8 cellular contexts compared by ENCODE assay signal in the genomic region with DNA sequence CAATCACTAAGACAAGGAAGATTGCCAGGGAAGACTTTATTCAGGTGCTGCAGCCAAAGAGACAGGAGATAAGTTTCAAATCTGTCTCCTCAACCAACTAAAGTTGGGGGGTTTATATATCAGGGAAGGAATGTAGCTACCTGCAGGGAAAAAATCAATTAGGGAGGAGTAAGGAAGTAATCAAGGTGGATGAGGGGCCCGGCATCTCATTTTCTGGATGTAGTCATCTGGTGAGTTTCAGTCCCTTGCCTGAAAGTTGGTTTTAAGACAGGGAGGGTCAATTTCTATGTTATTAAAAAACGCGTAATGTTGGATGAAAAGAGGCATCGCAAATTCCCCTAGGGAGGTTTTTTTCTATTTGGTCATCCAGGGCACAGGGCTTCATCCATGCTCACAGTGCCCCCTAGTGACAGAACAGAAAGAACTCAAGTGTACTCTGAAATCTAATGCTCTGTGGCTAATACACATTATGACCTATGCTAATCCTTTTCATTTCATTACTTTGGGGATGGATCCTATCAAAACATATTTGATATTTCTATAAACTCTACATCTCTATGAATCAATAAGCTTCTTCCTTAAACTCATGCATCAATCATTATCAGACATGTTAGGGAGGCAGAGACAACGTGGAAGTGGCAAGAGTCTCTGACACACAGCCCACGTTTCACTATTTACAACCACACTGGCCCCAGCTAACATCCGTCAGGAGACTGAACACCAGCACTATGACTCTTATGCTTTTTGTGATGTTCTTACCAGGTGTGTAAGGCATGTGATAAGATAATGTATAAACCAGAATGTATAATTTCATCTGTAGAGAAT.
A peak's percentile ranks its signal among the peaks of the same experiment; 100 is the strongest.
DNase-seq lines count a peak whose midpoint lies in the region; ATAC-seq, FAIRE-seq and TF ChIP-seq lines count a peak whose summit lies in the region.

No MANE protein-coding gene starts in this region.

- no peaks in the 10 kb centered on the region for H3K9me3 Mint-ChIP-seq in activated CD4-positive, alpha-beta T cell treated with anti-CD3 and anti-CD28 coated beads, Interleukin-2, amount 10 ng/mL, durations not matched to agents 24 days and 14 days

- H3K4me1 ChIP-seq in GM12878 (ENCODE audit: control insufficient read depth, insufficient read depth, low read length) = no peaks in the 10 kb centered on the region
- peaks cover 0 to 2% (median 0%) of the 10 kb centered on the region in 4 donors for H3K4me1 ChIP-seq in liver (ENCODE audit: control insufficient read depth in 4 of 4, insufficient read depth in 4 of 4, low read length in 3 of 4)

- no peaks in the 10 kb centered on the region for H3K79me2 ChIP-seq in GM12878 (ENCODE audit: control insufficient read depth, insufficient read depth, low read length)

- intact Hi-C loops in activated CD4-positive, alpha-beta T cell treated with anti-CD3 and anti-CD28 coated beads, Interleukin-2, amount 10 ng/mL, durations not matched to agents 24 days and 14 days (cut with micrococcal nuclease) = loop anchor here (5.0 to 10.0 kb wide), 2 partner anchors 649 to 799 kb away; no protein-coding TSS in a partner anchor
- intact Hi-C loops in GM12878 (cut with micrococcal nuclease; ENCODE audit: unreplicated experiment) = loop anchor here (2.0 to 10.0 kb wide), 4 partner anchors 179 to 859 kb away; no protein-coding TSS in a partner anchor

- CTCF ChIA-PET in GM12878 (lab: Yijun Ruan, JAX) = interaction anchor here (0.6 to 4.0 kb wide), 22 partner anchors 9 to 803 kb away, joined by 3 to 52 read pairs (median 5); no protein-coding TSS in a partner anchor

- H3K27me3 ChIP-seq in GM12878 (replicated peaks in 1 of 2; ENCODE audit: control insufficient read depth in 2 of 2, insufficient read depth in 2 of 2, low read length in 1 of 2) (no peaks in the 10 kb centered on the region), liver (ENCODE audit: control insufficient read depth in 4 of 4, insufficient read depth in 4 of 4, low read length in 3 of 4) (peaks cover 0 to 2% (median 0%) of the 10 kb centered on the region in 4 donors)

- TF ChIP-seq POLR2A in GM12878 (IDR thresholded peaks at IDR 0.05; ENCODE audit: low read depth, low read length) = no peak

- SMC1A ChIA-PET in GM12878 (lab: Charles Lee; ENCODE audit: uncharacterized antibody, unreplicated experiment) = interaction anchor here (1.1 to 1.7 kb wide), 4 partner anchors 9 to 216 kb away, joined by 3 to 7 read pairs (median 5); no protein-coding TSS in a partner anchor

- POLR2A ChIA-PET in GM12878 (lab: Charles Lee) = no interaction called here

- RAD21 ChIA-PET in GM12878 (lab: Charles Lee; ENCODE audit: unreplicated experiment) = interaction anchor here (1.0 to 2.1 kb wide), 4 partner anchors 30 to 287 kb away, joined by 3 to 7 read pairs (median 4); no protein-coding TSS in a partner anchor

- FAIRE-seq in GM12878 (lab: Jason Lieb, UNC) = peak; percentile 64

- no peak overlapping the region for H3K27ac ChIP-seq in GM12878 (ENCODE audit: control insufficient read depth, insufficient read depth)
- H3K27ac ChIP-seq in liver (ENCODE audit: low read depth in 1 of 2, low read length in 2 of 2) = no peak overlapping the region

- H3K4me3 Mint-ChIP-seq in activated CD4-positive, alpha-beta T cell treated with anti-CD3 and anti-CD28 coated beads, Interleukin-2, amount 10 ng/mL, durations not matched to agents 24 days and 14 days = no peak overlapping the region

- no peaks in the 10 kb centered on the region for H3K4me1 Mint-ChIP-seq in activated CD4-positive, alpha-beta T cell treated with anti-CD3 and anti-CD28 coated beads, Interleukin-2, amount 10 ng/mL, durations not matched to agents 24 days and 14 days

- no peak overlapping the region for H3K4me2 ChIP-seq in GM12878 (ENCODE audit: control insufficient read depth, insufficient read depth)

- in situ Hi-C loops in GM12878 (cut with MboI) = loop anchor here (10.0 kb wide), 1 partner anchor 801 kb away; no protein-coding TSS in a partner anchor

- peak; percentile 90 for ATAC-seq in GM19467 (IDR thresholded peaks at IDR 0.05; ENCODE audit: unreplicated experiment)
- ATAC-seq in HG03457 (IDR thresholded peaks at IDR 0.05; ENCODE audit: unreplicated experiment) = peak; percentile 92
- ATAC-seq in GM12878 = peak; percentile 94

- H3K9me3 ChIP-seq in GM12878 (replicated peaks; ENCODE audit: control insufficient read depth, insufficient read depth, low read length) = no peaks in the 10 kb centered on the region
- no peaks in the 10 kb centered on the region for H3K9me3 ChIP-seq in liver (ENCODE audit: control insufficient read depth in 4 of 4, low read length in 3 of 4)

- H3K9ac ChIP-seq in GM12878 (ENCODE audit: control insufficient read depth, insufficient read depth, low read length) = no peak overlapping the region
- H3K9ac ChIP-seq in liver (ENCODE audit: low read depth in 1 of 2, low read length in 2 of 2) = no peak overlapping the region

- no peak for TF ChIP-seq EP300 in GM12878 (IDR thresholded peaks at IDR 0.05; ENCODE audit: borderline replicate concordance in 1 of 2, control insufficient read depth in 1 of 2, low read depth in 2 of 2, low read length in 2 of 2)

- no peak overlapping the region for H2AFZ ChIP-seq in GM12878 (ENCODE audit: control insufficient read depth, low read depth, low read length)

- H4K20me1 ChIP-seq in GM12878 (ENCODE audit: control insufficient read depth, insufficient read depth) = no peaks in the 10 kb centered on the region

- H3K4me3 ChIP-seq in GM12878 = no peak overlapping the region
- no peak overlapping the region for H3K4me3 ChIP-seq in liver (ENCODE audit: low read depth in 1 of 3, low read length in 3 of 3)

- no TSS peak for BruUV-seq in GM12878 (replicated peaks; lab: Mats Ljungman, UMichigan)

- no peaks in the 10 kb centered on the region for H3K27me3 Mint-ChIP-seq in activated CD4-positive, alpha-beta T cell treated with anti-CD3 and anti-CD28 coated beads, Interleukin-2, amount 10 ng/mL, durations not matched to agents 24 days and 14 days

- H3K36me3 Mint-ChIP-seq in activated CD4-positive, alpha-beta T cell treated with anti-CD3 and anti-CD28 coated beads, Interleukin-2, amount 10 ng/mL, durations not matched to agents 24 days and 14 days (ENCODE audit: low read depth) = no peaks in the 10 kb centered on the region

- no peak overlapping the region for H3K27ac Mint-ChIP-seq in activated CD4-positive, alpha-beta T cell treated with anti-CD3 and anti-CD28 coated beads, Interleukin-2, amount 10 ng/mL, durations not matched to agents 24 days and 14 days

- DNase-seq in activated CD4-positive, alpha-beta T cell treated with anti-CD3 and anti-CD28 coated beads, Interleukin-2, amount 10 ng/mL, durations not matched to agents 24 days and 14 days = peak; percentile 61
- no peak for DNase-seq in activated CD4-positive, alpha-beta T cell treated with anti-CD3 and anti-CD28 coated beads for 1 hour
- DNase-seq in NCI-H69 (lab: John Stamatoyannopoulos, UW) (peak; percentile 85), GM12878 (ENCODE audit: low read depth, low spot score) (no peak), DMS79 (lab: John Stamatoyannopoulos, UW) (no peak)

- WGBS in GM12878 (ENCODE audit: insufficient coverage, insufficient replicate concordance, low lambda C conversion rate, missing lambda C conversion rate) = 23% methylated on average over 7 of the region's 7 CpGs
- 25% methylated on average over 7 of the region's 7 CpGs for WGBS in liver

- peak; percentile 62 to 69 (median 68) for TF ChIP-seq CTCF in GM12878 (IDR thresholded peaks at IDR 0.05 in 2 of 3, conservative IDR thresholded peaks at IDR 0.05 in 1 of 3; ENCODE audit: control insufficient read depth in 2 of 3, extremely low read depth in 1 of 3, insufficient read depth in 1 of 3, low read depth in 3 of 3, low read length in 3 of 3)
- peak; percentile 42 for TF ChIP-seq CTCF in liver (IDR thresholded peaks at IDR 0.05; ENCODE audit: low read depth, low read length, missing input control)

- H3K36me3 ChIP-seq in GM12878 (ENCODE audit: control insufficient read depth in 2 of 2, insufficient read depth in 2 of 2, low read length in 1 of 2) = no peaks in the 10 kb centered on the region
- no peaks in the 10 kb centered on the region for H3K36me3 ChIP-seq in liver (ENCODE audit: control insufficient read depth in 4 of 4, insufficient read depth in 3 of 4, low read depth in 1 of 4, low read length in 3 of 4)

- TF ChIP-seq RAD21 in GM12878 (IDR thresholded peaks at IDR 0.05; ENCODE audit: insufficient read depth, low read depth, low read length) (peak; percentile 61), liver (IDR thresholded peaks at IDR 0.05) (peak; percentile 49 to 60)

TF ChIP-seq in GM12878, 131 proteins besides CTCF, POLR2A, EP300 and RAD21:
- TF ChIP-seq YY1 (IDR thresholded peaks at IDR 0.05; ENCODE audit: low read depth, low read length) (0 out of 2 replicates have a peak, but pooled peaks have one; percentile 41), STAT1 (conservative IDR thresholded peaks at IDR 0.05) (no peak), ZNF384 (IDR thresholded peaks at IDR 0.05; ENCODE audit: borderline replicate concordance, low read depth, low read length) (peak; percentile 63; the same call in 1 of the 2 replicates), MEF2B (IDR thresholded peaks at IDR 0.05; ENCODE audit: partially characterized antibody, poor library complexity, severe bottlenecking) (peak; percentile 45), SMC3 (IDR thresholded peaks at IDR 0.05; ENCODE audit: borderline replicate concordance, low read length) (peak; percentile 57)
TF ChIP-seq in GM12878: peak in this region for 4.

TF ChIP-seq in liver, 16 proteins besides CTCF, POLR2A, EP300 and RAD21 (continues in another document):
- TF ChIP-seq HNF4A (conservative IDR thresholded peaks at IDR 0.05) (no peak), FOXA2 (IDR thresholded peaks at IDR 0.05) (no peak), EGR1 (IDR thresholded peaks at IDR 0.05; ENCODE audit: low read depth in 2 of 2) (no peak), RXRA (IDR thresholded peaks at IDR 0.05) (no peak), GABPA (IDR thresholded peaks at IDR 0.05 in 1 of 2, conservative IDR thresholded peaks at IDR 0.05 in 1 of 2) (no peak), HNF4G (IDR thresholded peaks at IDR 0.05) (no peak), NR2F2 (IDR thresholded peaks at IDR 0.05) (no peak), SP1 (IDR thresholded peaks at IDR 0.05) (no peak)
- TF ChIP-seq, protein P1, sequence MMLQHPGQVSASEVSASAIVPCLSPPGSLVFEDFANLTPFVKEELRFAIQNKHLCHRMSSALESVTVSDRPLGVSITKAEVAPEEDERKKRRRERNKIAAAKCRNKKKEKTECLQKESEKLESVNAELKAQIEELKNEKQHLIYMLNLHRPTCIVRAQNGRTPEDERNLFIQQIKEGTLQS (IDR thresholded peaks at IDR 0.05) = no peak

Comparison
In these comparisons a context has a peak if more than half of its experiments do, and no peak if none do; other contexts are left out.
1. DNase-seq: peak in activated CD4-positive, alpha-beta T cell treated with anti-CD3 and anti-CD28 coated beads, Interleukin-2, amount 10 ng/mL, durations not matched to agents 24 days and 14 days (single experiment) and NCI-H69 (single experiment); none in activated CD4-positive, alpha-beta T cell treated with anti-CD3 and anti-CD28 coated beads for 1 hour (single experiment), GM12878 (single experiment) and DMS79 (single experiment).
2. Peak in every context shown above with its lines, with median percentiles within 50 percentile points of each other: ATAC-seq.